ENCODE assay signal across 12 cellular contexts in genomic region chr10:65358565-65358964, GRCh38.
DNase-seq lines count a peak whose midpoint lies in the region; ATAC-seq and TF ChIP-seq lines count a peak whose summit lies in the region.
"Had no signal": no experiment of that assay in that cellular context is flagged by ENCODE, and none has a peak within 500 bp of the region (broad histone marks: within the 10 kb centered on the region; RNA-seq: fewer than 3 reads in every experiment).

No MANE protein-coding gene starts in this region.

- H3K27ac ChIP-seq in AG04450 (ENCODE audit: low read depth, low read length) = no peak overlapping the region
- H3K27ac ChIP-seq in adrenal gland = no peak overlapping the region

- WGBS in adrenal gland, 4 donors = 48 to 61% (median 53%) methylated on average over 1 of the region's 1 CpG

- intact Hi-C loops in adrenal gland (cut with DNase I) = no loop called here

- no peaks in the 10 kb centered on the region; the same call in none of the 2 replicates for H3K9me3 ChIP-seq in AG04450 (ENCODE audit: control insufficient read depth, insufficient read depth, low read length)
- no peaks in the 10 kb centered on the region for H3K9me3 ChIP-seq in adrenal gland (replicated peaks in 1 of 3)

- H3K27me3 ChIP-seq in AG04450 (ENCODE audit: control insufficient read depth, insufficient read depth, low read length) = no peaks in the 10 kb centered on the region
- no peaks in the 10 kb centered on the region for H3K27me3 ChIP-seq in adrenal gland
- H3K27me3 ChIP-seq in kidney epithelial cell (ENCODE audit: control insufficient read depth, insufficient read depth, low read length) = no peaks in the 10 kb centered on the region

- CTCF ChIA-PET in AG04450 (lab: Charles Lee) = no interaction called here

- H3K4me3 ChIP-seq in AG04450 (ENCODE audit: low read depth, low read length) (no peak overlapping the region), adrenal gland (no peak overlapping the region), kidney epithelial cell (ENCODE audit: low read depth, low read length) (no peak overlapping the region)

- TF ChIP-seq CTCF in AG04450 (IDR thresholded peaks at IDR 0.05; ENCODE audit: low read depth, low read length) (peak; percentile 44), adrenal gland (IDR thresholded peaks at IDR 0.05) (peak in 4 of 6 experiments; percentile 27 to 33 (median 28)), kidney epithelial cell (IDR thresholded peaks at IDR 0.05; ENCODE audit: insufficient read depth, low read length, poor library complexity, severe bottlenecking) (peak; percentile 77)

- H3K36me3 ChIP-seq in adrenal gland (replicated peaks in 1 of 2) (no peaks in the 10 kb centered on the region), kidney epithelial cell (ENCODE audit: control insufficient read depth, insufficient read depth, low read length) (no peaks in the 10 kb centered on the region)

- ATAC-seq in GM21723 (IDR thresholded peaks at IDR 0.05; ENCODE audit: unreplicated experiment) = no peak
- no peak for ATAC-seq in GM18858 (IDR thresholded peaks at IDR 0.05; ENCODE audit: unreplicated experiment)
- ATAC-seq in HG03469 (IDR thresholded peaks at IDR 0.05; ENCODE audit: unreplicated experiment) = no peak
- ATAC-seq: T-helper 17 cell had no signal

- no peak for TF ChIP-seq POLR2A in adrenal gland (IDR thresholded peaks at IDR 0.05)

- DNase-seq in AG04450 (ENCODE audit: low read depth, low spot score) = no peak
- peak; percentile 19 for DNase-seq in HPDE6-E6E7 (ENCODE audit: extremely low spot score)
- peak in 3 of 7 donors; percentile 16 to 55 (median 22) for DNase-seq in adrenal gland
- no peak for DNase-seq in kidney epithelial cell (ENCODE audit: low read depth)
- DNase-seq in KG1 (lab: John Stamatoyannopoulos, UW) = no peak
- DNase-seq: activated naive CD8-positive, alpha-beta T cell treated with anti-CD3 and anti-CD28 coated beads, Interleukin-2, amount 10 ng/mL, durations not matched to agents 7 days and 5 days; DMS79 treated with DMSO at 0.1 percent for 48 hours; stimulated activated CD4-positive, alpha-beta T cell treated with anti-CD3 and anti-CD28 coated beads, Interleukin-1b, Interleukin-23, amount 100 ng/mL, for 48 hours; T-helper 17 cell had no signal

- POLR2A ChIA-PET in AG04450 (lab: Yijun Ruan, JAX) = no interaction called here

- H3K4me1 ChIP-seq in adrenal gland (replicated peaks in 1 of 2) = no peaks in the 10 kb centered on the region
